In genomic region chr3:7188551-7188950, GRCh38 we compare ENCODE assay signal across 34 cellular contexts.
"Had no signal": no experiment of that assay in that cellular context is flagged by ENCODE, and none has a peak within 500 bp of the region (broad histone marks: within the 10 kb centered on the region; RNA-seq: fewer than 3 reads in every experiment).

No MANE protein-coding gene starts in this region.

- H3K27ac ChIP-seq: parathyroid adenoma, psoas muscle, right atrium auricular region, thyroid gland, upper lobe of left lung, vagina, WERI-Rb-1 had no signal

- H3K27me3 Mint-ChIP-seq: activated CD4-positive, alpha-beta memory T cell treated with anti-CD3 and anti-CD28 coated beads for 36 hours; activated CD4-positive, alpha-beta T cell treated with anti-CD3 and anti-CD28 coated beads, Interleukin-2, amount 10 ng/mL, durations not matched to agents 24 days and 14 days; activated naive CD4-positive, alpha-beta T cell treated with anti-CD3 and anti-CD28 coated beads, Interleukin-2, amount 10 ng/mL, durations not matched to agents 7 days and 5 days; activated T-cell treated with anti-CD3 and anti-CD28 coated beads, Interleukin-2, amount 50 U/mL, for 24 hours; effector memory CD8-positive, alpha-beta T cell; stimulated activated memory B cell treated with anti-CD40 and anti-IgM and Interleukin-4, amounts not matched to agents 10 μg/mL and 1 μg/mL and 100 μg/mL, for 72 hours; stimulated activated naive CD8-positive, alpha-beta T cell treated with anti-CD3 and anti-CD28 coated beads, Interleukin-15, amount 100 ng/mL, for 72 hours had no signal

- H3K4me1 Mint-ChIP-seq: activated CD4-positive, alpha-beta T cell treated with anti-CD3 and anti-CD28 coated beads, Interleukin-2, amount 10 ng/mL, durations not matched to agents 24 days and 14 days; activated naive CD4-positive, alpha-beta T cell treated with anti-CD3 and anti-CD28 coated beads, Interleukin-2, amount 10 ng/mL, durations not matched to agents 7 days and 5 days; naive thymus-derived CD4-positive, alpha-beta T cell; stimulated activated memory B cell treated with anti-CD40 and anti-IgM and Interleukin-4, amounts not matched to agents 10 μg/mL and 1 μg/mL and 100 μg/mL, for 72 hours; stimulated activated naive CD8-positive, alpha-beta T cell treated with anti-CD3 and anti-CD28 coated beads, Interleukin-15, amount 100 ng/mL, for 72 hours had no signal

- H3K27ac Mint-ChIP-seq: activated CD4-positive, alpha-beta memory T cell treated with anti-CD3 and anti-CD28 coated beads for 36 hours; activated CD4-positive, alpha-beta T cell treated with anti-CD3 and anti-CD28 coated beads, Interleukin-2, amount 10 ng/mL, durations not matched to agents 24 days and 14 days; activated naive CD4-positive, alpha-beta T cell treated with anti-CD3 and anti-CD28 coated beads, Interleukin-2, amount 10 ng/mL, durations not matched to agents 7 days and 5 days; activated T-cell treated with anti-CD3 and anti-CD28 coated beads, Interleukin-2, amount 50 U/mL, for 24 hours; effector memory CD8-positive, alpha-beta T cell; naive thymus-derived CD4-positive, alpha-beta T cell; stimulated activated memory B cell treated with anti-CD40 and anti-IgM and Interleukin-4, amounts not matched to agents 10 μg/mL and 1 μg/mL and 100 μg/mL, for 72 hours; stimulated activated naive CD8-positive, alpha-beta T cell treated with anti-CD3 and anti-CD28 coated beads, Interleukin-15, amount 100 ng/mL, for 72 hours; T-helper 1 cell treated with Interleukin-12 subunit alpha and Interleukin-12 subunit beta and Interleukin-4 antibody, amounts not matched to agents 30 μg/mL and 1 μg/mL, for 36 hours had no signal

- FAIRE-seq: islet of Langerhans, TTC549 had no signal

- H3K36me3 ChIP-seq: right atrium auricular region, thyroid gland, upper lobe of left lung, vagina, WERI-Rb-1 had no signal

- DNase-seq: activated CD4-positive, alpha-beta memory T cell treated with anti-CD3 and anti-CD28 coated beads for 36 hours; activated CD4-positive, alpha-beta T cell treated with anti-CD3 and anti-CD28 coated beads, Interleukin-2, amount 10 ng/mL, durations not matched to agents 24 days and 14 days; activated CD8-positive, alpha-beta memory T cell treated with anti-CD3 and anti-CD28 coated beads, Interleukin-2, amount 50 U/mL, for 48 hours; activated gamma-delta T cell; activated naive CD4-positive, alpha-beta T cell treated with anti-CD3 and anti-CD28 coated beads, Interleukin-2, amount 10 ng/mL, durations not matched to agents 7 days and 5 days; activated T-cell treated with anti-CD3 and anti-CD28 coated beads, Interleukin-2, amount 50 U/mL, for 24 hours; amniotic stem cell; cortex of kidney; effector memory CD8-positive, alpha-beta T cell; foreskin melanocyte; glutamatergic neuron; left colon; midbrain; naive thymus-derived CD4-positive, alpha-beta T cell; nucleus accumbens; psoas muscle; stimulated activated CD4-positive, alpha-beta T cell treated with anti-CD3 and anti-CD28 coated beads, Interleukin-1b, Interleukin-23, amount 100 ng/mL, for 48 hours; stimulated activated CD4-positive, alpha-beta T cell treated with anti-CD3 and anti-CD28 coated beads, Interleukin-4, amount 100 ng/mL, for 4 hours; stimulated activated CD8-positive, alpha-beta memory T cell treated with anti-CD3 and anti-CD28 coated beads, Interleukin-4, amount 100 ng/mL, for 48 hours; stimulated activated naive CD8-positive, alpha-beta T cell treated with anti-CD3 and anti-CD28 coated beads, Interleukin-15, amount 100 ng/mL, for 72 hours; substantia nigra; SW 1271; T-helper 9 cell; thyroid gland; upper lobe of left lung; WERI-Rb-1 had no signal

- H3K4me3 Mint-ChIP-seq: activated CD4-positive, alpha-beta memory T cell treated with anti-CD3 and anti-CD28 coated beads for 36 hours; activated CD4-positive, alpha-beta T cell treated with anti-CD3 and anti-CD28 coated beads, Interleukin-2, amount 10 ng/mL, durations not matched to agents 24 days and 14 days; activated naive CD4-positive, alpha-beta T cell treated with anti-CD3 and anti-CD28 coated beads, Interleukin-2, amount 10 ng/mL, durations not matched to agents 7 days and 5 days; activated T-cell treated with anti-CD3 and anti-CD28 coated beads, Interleukin-2, amount 50 U/mL, for 24 hours; effector memory CD8-positive, alpha-beta T cell; naive thymus-derived CD4-positive, alpha-beta T cell; stimulated activated memory B cell treated with anti-CD40 and anti-IgM and Interleukin-4, amounts not matched to agents 10 μg/mL and 1 μg/mL and 100 μg/mL, for 72 hours; stimulated activated naive CD8-positive, alpha-beta T cell treated with anti-CD3 and anti-CD28 coated beads, Interleukin-15, amount 100 ng/mL, for 72 hours; T-helper 1 cell treated with Interleukin-12 subunit alpha and Interleukin-12 subunit beta and Interleukin-4 antibody, amounts not matched to agents 30 μg/mL and 1 μg/mL, for 36 hours had no signal

- H3K9me3 ChIP-seq: psoas muscle, right atrium auricular region, thyroid gland, upper lobe of left lung, vagina had no signal

- H3K4me1 ChIP-seq: parathyroid adenoma, psoas muscle, right atrium auricular region, thyroid gland, upper lobe of left lung, vagina had no signal

- H3K4me3 ChIP-seq: psoas muscle, right atrium auricular region, smooth muscle cell, thyroid gland, upper lobe of left lung, vagina had no signal

- H3K9me3 Mint-ChIP-seq: activated CD4-positive, alpha-beta memory T cell treated with anti-CD3 and anti-CD28 coated beads for 36 hours; activated CD4-positive, alpha-beta T cell treated with anti-CD3 and anti-CD28 coated beads, Interleukin-2, amount 10 ng/mL, durations not matched to agents 24 days and 14 days; activated T-cell treated with anti-CD3 and anti-CD28 coated beads, Interleukin-2, amount 50 U/mL, for 24 hours had no signal

- H3K36me3 Mint-ChIP-seq: activated CD4-positive, alpha-beta memory T cell treated with anti-CD3 and anti-CD28 coated beads for 36 hours; activated naive CD4-positive, alpha-beta T cell treated with anti-CD3 and anti-CD28 coated beads, Interleukin-2, amount 10 ng/mL, durations not matched to agents 7 days and 5 days; naive thymus-derived CD4-positive, alpha-beta T cell; stimulated activated memory B cell treated with anti-CD40 and anti-IgM and Interleukin-4, amounts not matched to agents 10 μg/mL and 1 μg/mL and 100 μg/mL, for 72 hours had no signal

- H3K27me3 ChIP-seq: right atrium auricular region, thyroid gland, upper lobe of left lung, vagina had no signal
